ENCODE assay signal across 8 cellular contexts in genomic region chr12:42237052-42237852, GRCh38. TPM values are rescaled to one million over a fixed set of nuclear protein-coding genes. Genes with fewer than 3 reads are reported as not detected.
A peak's percentile ranks its signal among the peaks of the same experiment; 100 is the strongest.
DNase-seq lines count a peak whose midpoint lies in the region; TF ChIP-seq lines count a peak whose summit lies in the region.

No MANE protein-coding gene starts in this region.

- H3K36me3 ChIP-seq in SJCRH30 (peaks cover 19% of the 10 kb centered on the region), suprapubic skin (no peaks in the 10 kb centered on the region)

- H3K9me3 ChIP-seq in SJCRH30 (replicated peaks) = no peaks in the 10 kb centered on the region
- no peaks in the 10 kb centered on the region for H3K9me3 ChIP-seq in suprapubic skin

- H3K27ac ChIP-seq in SJCRH30 = peak overlapping the region; percentile 54
- peak overlapping the region; percentile 96 for H3K27ac ChIP-seq in suprapubic skin

- TF ChIP-seq CTCF in suprapubic skin (IDR thresholded peaks at IDR 0.05) = peak in 1 of 2 donors; percentile 44

- DNase-seq in GDM1 (lab: John Stamatoyannopoulos, UW) = peak; percentile 73
- DNase-seq in GOT3 (lab: John Stamatoyannopoulos, UW) = peak; percentile 75
- DNase-seq in LHCN-M2 (ENCODE audit: low read depth) = peak; percentile 80
- peak; percentile 88 to 89 for DNase-seq in SJCRH30
- DNase-seq in activated naive CD4-positive, alpha-beta T cell treated with Interleukin-2 at 50 U/mL for 16 hours = peak; percentile 74
- DNase-seq in germinal center (ENCODE audit: low spot score) = peak; percentile 78
- peak in 53 of 56 donors; percentile 3 to 76 (median 45) for DNase-seq in nucleus accumbens (lab: John Stamatoyannopoulos, UW)
- peak; percentile 84 for DNase-seq in suprapubic skin (ENCODE audit: low spot score in 2 of 2)

- H3K4me3 ChIP-seq in SJCRH30 = peak overlapping the region; percentile 98
- peak overlapping the region; percentile 78 for H3K4me3 ChIP-seq in suprapubic skin

- no peak for TF ChIP-seq EP300 in suprapubic skin (IDR thresholded peaks at IDR 0.05)

- no peaks in the 10 kb centered on the region for H3K27me3 ChIP-seq in SJCRH30
- no peaks in the 10 kb centered on the region for H3K27me3 ChIP-seq in suprapubic skin

- TF ChIP-seq POLR2A in suprapubic skin (IDR thresholded peaks at IDR 0.05) = no peak

- H3K4me1 ChIP-seq in SJCRH30 = peaks cover 11% of the 10 kb centered on the region; the same call in 1 of the 2 replicates
- H3K4me1 ChIP-seq in suprapubic skin = peaks cover 37% of the 10 kb centered on the region

- WGBS in suprapubic skin = 1% methylated on average over 26 of the region's 56 CpGs

RNA-seq across cellular contexts. Expression of gene YAF2, which starts 0.8 kb away (rescaled TPM):
- 17.7 and 17.8 TPM in 2 replicates for total RNA-seq in LHCN-M2 (2014; rRNA removed)
- polyA plus RNA-seq in LHCN-M2 (2012) = 11.7 TPM
- 25.2 and 31.5 TPM in 2 replicates for total RNA-seq in SJCRH30 (2014; rRNA removed; shearing (Covaris generic))
- total RNA-seq in suprapubic skin = 10 to 100 TPM; 12.5 to 26.5 (median 13.4) TPM

Comparison
In these comparisons a context has a peak if more than half of its experiments do, and no peak if none do; other contexts are left out.
1. Peak in every context shown above with its lines: DNase-seq, H3K4me3 ChIP-seq and H3K27ac ChIP-seq.